Comparison of ENCODE assay signal across 23 cellular contexts in genomic region chr2:45975752-45976517, GRCh38.
"Had no signal": no experiment of that assay in that cellular context is flagged by ENCODE, and none has a peak within 500 bp of the region (broad histone marks: within the 10 kb centered on the region; RNA-seq: fewer than 3 reads in every experiment).

No MANE protein-coding gene starts in this region.

- H3K27me3 Mint-ChIP-seq: activated CD4-positive, alpha-beta memory T cell treated with anti-CD3 and anti-CD28 coated beads for 36 hours; activated naive CD4-positive, alpha-beta T cell treated with anti-CD3 and anti-CD28 coated beads, Interleukin-2, amount 50 U/mL, for 24 hours; naive B cell; T-helper 17 cell had no signal

- ATAC-seq: foreskin keratinocyte; left ventricle myocardium superior; psoas muscle; SK-N-SH treated with all-trans-retinoic acid at 6 μM for 48 hours; stimulated activated naive CD8-positive, alpha-beta T cell treated with anti-CD3 and anti-CD28 coated beads, Interleukin-15, Interleukin-2, amounts not matched to agents 100 U/mL and 50 U/mL, for 24 hours; T-helper 17 cell had no signal

- H3K4me3 ChIP-seq: psoas muscle, testis, transverse colon, uterus had no signal

- H3K27ac Mint-ChIP-seq: activated CD4-positive, alpha-beta memory T cell treated with anti-CD3 and anti-CD28 coated beads for 36 hours; activated CD4-positive, alpha-beta T cell treated with anti-CD3 and anti-CD28 coated beads, Interleukin-2, amount 10 ng/mL, durations not matched to agents 24 days and 14 days; activated naive CD4-positive, alpha-beta T cell treated with anti-CD3 and anti-CD28 coated beads, Interleukin-2, amount 50 U/mL, for 24 hours; activated T-helper 2 cell treated with anti-CD3 and anti-CD28 coated beads, Interferon-gamma antibody, Interleukin-2, Interleukin-4, amounts not matched to agents 10 μg/mL and 5 μg/mL and 100 μg/mL, durations not matched to agents 14 hours and 24 hours and 36 hours; T-helper 17 cell had no signal

- H3K36me3 ChIP-seq: transverse colon, uterus, WERI-Rb-1 had no signal

- H3K4me1 ChIP-seq: foreskin keratinocyte, parathyroid adenoma, psoas muscle, transverse colon, uterus had no signal

- H3K9me3 ChIP-seq: psoas muscle, testis, transverse colon, uterus had no signal

- H3K4me3 Mint-ChIP-seq: activated CD4-positive, alpha-beta memory T cell treated with anti-CD3 and anti-CD28 coated beads for 36 hours; activated CD4-positive, alpha-beta T cell treated with anti-CD3 and anti-CD28 coated beads, Interleukin-2, amount 10 ng/mL, durations not matched to agents 24 days and 14 days; activated naive CD4-positive, alpha-beta T cell treated with anti-CD3 and anti-CD28 coated beads, Interleukin-2, amount 50 U/mL, for 24 hours; naive B cell; T-helper 17 cell had no signal

- H3K4me1 Mint-ChIP-seq: activated naive CD4-positive, alpha-beta T cell treated with anti-CD3 and anti-CD28 coated beads, Interleukin-2, amount 50 U/mL, for 24 hours had no signal

- H3K9me3 Mint-ChIP-seq: activated CD4-positive, alpha-beta memory T cell treated with anti-CD3 and anti-CD28 coated beads for 36 hours; activated CD4-positive, alpha-beta T cell treated with anti-CD3 and anti-CD28 coated beads, Interleukin-2, amount 10 ng/mL, durations not matched to agents 24 days and 14 days; activated naive CD4-positive, alpha-beta T cell treated with anti-CD3 and anti-CD28 coated beads, Interleukin-2, amount 50 U/mL, for 24 hours; activated T-helper 2 cell treated with anti-CD3 and anti-CD28 coated beads, Interferon-gamma antibody, Interleukin-2, Interleukin-4, amounts not matched to agents 10 μg/mL and 5 μg/mL and 100 μg/mL, durations not matched to agents 14 hours and 24 hours and 36 hours; naive B cell had no signal

- H3K27ac ChIP-seq: foreskin keratinocyte, parathyroid adenoma, psoas muscle, testis, transverse colon, uterus, WERI-Rb-1 had no signal

- H3K27me3 ChIP-seq: foreskin keratinocyte, testis, transverse colon, uterus had no signal

- H3K36me3 Mint-ChIP-seq: activated CD4-positive, alpha-beta memory T cell treated with anti-CD3 and anti-CD28 coated beads for 36 hours; activated naive CD4-positive, alpha-beta T cell treated with anti-CD3 and anti-CD28 coated beads, Interleukin-2, amount 50 U/mL, for 24 hours had no signal

- DNase-seq: activated CD4-positive, alpha-beta memory T cell treated with anti-CD3 and anti-CD28 coated beads for 36 hours; activated CD4-positive, alpha-beta T cell treated with anti-CD3 and anti-CD28 coated beads, Interleukin-2, amount 10 ng/mL, durations not matched to agents 24 days and 14 days; activated CD4-positive, CD25-positive, alpha-beta regulatory T cell treated with anti-CD3 and anti-CD28 coated beads, Interleukin-2, amount 50 U/mL, for 72 hours; activated T-cell treated with anti-CD3 and anti-CD28 coated beads, Interleukin-2, amount 50 U/mL, for 48 hours; anterior cingulate cortex; cortex of kidney; foreskin keratinocyte; left ventricle myocardium superior; naive B cell; nucleus accumbens; psoas muscle; stimulated activated CD4-positive, alpha-beta T cell treated with anti-CD3 and anti-CD28 coated beads, Interleukin-15, amount 100 ng/mL, for 24 hours; stimulated activated naive CD8-positive, alpha-beta T cell treated with anti-CD3 and anti-CD28 coated beads, Interleukin-15, Interleukin-2, amounts not matched to agents 100 U/mL and 50 U/mL, for 24 hours; T-helper 17 cell; T1000; testis; transverse colon; uterus; WERI-Rb-1 had no signal
